8 cellular contexts compared by ENCODE assay signal in the genomic region with DNA sequence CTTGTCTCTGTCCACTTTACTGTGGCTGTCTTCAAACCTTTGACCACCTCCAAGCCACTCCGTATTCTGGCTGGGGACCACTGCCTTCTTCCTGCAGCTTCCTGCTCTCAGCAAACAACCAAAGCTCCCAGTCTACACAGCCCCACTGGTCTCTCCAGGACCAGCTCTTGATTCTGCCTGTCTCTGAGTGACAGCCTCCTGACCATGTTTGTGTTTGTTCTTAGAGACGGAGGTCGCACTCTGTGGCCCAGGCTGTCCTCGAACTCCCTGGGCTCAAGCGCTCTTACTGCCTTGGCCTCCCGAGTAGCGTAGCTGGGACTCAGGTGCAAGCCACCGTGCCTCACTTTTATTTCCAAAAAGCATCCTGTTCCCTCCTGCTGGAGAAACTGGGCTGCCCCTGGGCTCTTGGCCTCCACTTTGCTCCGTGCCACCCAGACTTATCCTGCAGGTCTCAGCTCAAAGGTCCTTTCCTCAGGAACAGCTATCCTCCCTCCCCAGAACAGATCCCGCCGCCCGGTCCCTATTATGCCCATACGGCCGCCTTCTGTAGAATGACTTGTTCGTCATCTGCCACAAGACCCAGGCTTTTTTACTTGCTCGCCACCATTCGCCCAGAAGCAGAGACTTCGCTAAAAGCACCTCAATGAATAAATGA. TPM values are rescaled to one million over a fixed set of nuclear protein-coding genes. Genes with fewer than 3 reads are reported as not detected.
DNase-seq lines count a peak whose midpoint lies in the region; ATAC-seq and TF ChIP-seq lines count a peak whose summit lies in the region.

No MANE protein-coding gene starts in this region.

- DNase-seq in NB4 (ENCODE audit: low read depth) (no peak), NCI-H774 (lab: John Stamatoyannopoulos, UW) (no peak), lower leg skin (ENCODE audit: low spot score in 2 of 2) (no peak), COR-L47 (lab: John Stamatoyannopoulos, UW) (no peak)

- H3K27me3 ChIP-seq in ectodermal cell (ENCODE audit: control insufficient read depth, insufficient read depth, low read length, poor library complexity, severe bottlenecking): no peaks in the 10 kb centered on the region
- no peaks in the 10 kb centered on the region for H3K27me3 ChIP-seq in neuron (ENCODE audit: insufficient read depth, low read length)

- ATAC-seq in GM21619 (IDR thresholded peaks at IDR 0.05; ENCODE audit: unreplicated experiment): no peak

- peak overlapping the region; percentile 69 for H3K4me3 ChIP-seq in NB4 (ENCODE audit: low read depth, low read length)
- H3K4me3 ChIP-seq in ectodermal cell (ENCODE audit: insufficient read depth, low read depth, low read length): peak overlapping the region; percentile 78
- H3K4me3 ChIP-seq in neuron (ENCODE audit: low read length): peak overlapping the region; percentile 51
- no peak overlapping the region for H3K4me3 ChIP-seq in lower leg skin (ENCODE audit: low read depth, poor library complexity, severe bottlenecking)

- H3K4me1 ChIP-seq in ectodermal cell (ENCODE audit: control insufficient read depth, insufficient read depth, low read length): peaks cover 52% of the 10 kb centered on the region
- H3K4me1 ChIP-seq in neuron (ENCODE audit: insufficient read depth, low read length): peaks cover 55% of the 10 kb centered on the region

- intact Hi-C loops in lower leg skin (cut with DNase I; ENCODE audit: low total_unique reads): no loop called here

- TF ChIP-seq CTCF in C4-2B (conservative IDR thresholded peaks at IDR 0.05) (no peak), NB4 (IDR thresholded peaks at IDR 0.05; ENCODE audit: low read depth, low read length) (no peak), lower leg skin (IDR thresholded peaks at IDR 0.05) (no peak)

- TF ChIP-seq POLR2A in NB4 (IDR thresholded peaks at IDR 0.05; ENCODE audit: extremely low read depth, insufficient read length) (no peak), lower leg skin (IDR thresholded peaks at IDR 0.05) (no peak)

- no peak overlapping the region for H2AFZ ChIP-seq in neuron (ENCODE audit: low read depth, low read length)

- WGBS in ectodermal cell, 2 experiments: 87 to 88% methylated on average over 18 of the region's 18 CpGs
- 61 to 63% methylated on average over 18 of the region's 18 CpGs for WGBS in lower leg skin, 2 donors

- H3K36me3 ChIP-seq in ectodermal cell (ENCODE audit: control insufficient read depth, insufficient read depth, low read length) (no peaks in the 10 kb centered on the region), neuron (ENCODE audit: insufficient read depth, low read length) (peaks cover 14% of the 10 kb centered on the region)

- H3K27ac ChIP-seq in C4-2B: peak overlapping the region; percentile 97
- H3K27ac ChIP-seq in ectodermal cell (ENCODE audit: insufficient read depth, low read depth, low read length, poor library complexity, severe bottlenecking): no peak overlapping the region

- no peaks in the 10 kb centered on the region for H3K9me3 ChIP-seq in ectodermal cell (ENCODE audit: control insufficient read depth, low read length)
- H3K9me3 ChIP-seq in neuron (ENCODE audit: low read length): no peaks in the 10 kb centered on the region

RNA-seq across cellular contexts. Expression of a gene that starts 9.1 kb away (rescaled TPM):
- polyA plus RNA-seq in ectodermal cell (2013, experiment 1 of 4): 22.9 TPM
- polyA plus RNA-seq in ectodermal cell (2013, experiment 2 of 4): 22.5 TPM
- polyA plus RNA-seq in ectodermal cell (2013, experiment 3 of 4): 17.3 TPM
- polyA plus RNA-seq in ectodermal cell (2013, experiment 4 of 4): 18.3 TPM
- total RNA-seq in lower leg skin: 10 to 100 TPM; 10.3 to 28.6 (median 15.4) TPM

RNA-seq across cellular contexts. Expression of a gene that starts 54.4 kb away (rescaled TPM):
- 103 TPM for polyA plus RNA-seq in ectodermal cell (2013, experiment 1 of 4)
- polyA plus RNA-seq in ectodermal cell (2013, experiment 2 of 4): 118 TPM
- 96.1 TPM for polyA plus RNA-seq in ectodermal cell (2013, experiment 3 of 4)
- 110 TPM for polyA plus RNA-seq in ectodermal cell (2013, experiment 4 of 4)
- total RNA-seq in lower leg skin: 10 to 100 TPM; 42.6 to 97.1 (median 56.5) TPM

RNA-seq across cellular contexts. Expression of a gene that starts 55.5 kb away (rescaled TPM):
- 47.0 TPM for polyA plus RNA-seq in ectodermal cell (2013, experiment 1 of 4)
- 49.8 TPM for polyA plus RNA-seq in ectodermal cell (2013, experiment 2 of 4)
- polyA plus RNA-seq in ectodermal cell (2013, experiment 3 of 4): 40.5 TPM
- polyA plus RNA-seq in ectodermal cell (2013, experiment 4 of 4): 45.5 TPM
- total RNA-seq in lower leg skin: 10 to 100 TPM; 40.0 to 48.0 (median 44.5) TPM
